ENCODE assay signal across 24 cellular contexts in the genomic region with DNA sequence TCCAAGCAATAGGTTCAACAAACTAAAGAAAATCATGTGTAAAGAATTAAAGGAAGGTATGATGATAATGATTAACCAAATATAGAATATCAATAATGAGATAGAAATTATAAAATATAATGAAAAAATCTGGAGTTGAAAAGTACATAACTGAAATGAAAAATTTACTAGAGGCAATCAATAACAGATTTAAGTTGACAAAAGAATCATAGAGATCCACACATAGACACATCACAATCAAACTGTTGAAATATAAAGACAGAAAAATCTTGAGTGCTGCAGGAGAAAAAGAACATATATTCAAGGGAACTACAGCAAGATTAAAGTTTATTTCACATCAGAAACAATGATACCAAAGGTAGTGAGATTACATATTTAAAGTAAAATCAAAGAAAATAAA.
DNase-seq lines count a peak whose midpoint lies in the region; ATAC-seq, FAIRE-seq and TF ChIP-seq lines count a peak whose summit lies in the region.
"Had no signal": no experiment of that assay in that cellular context is flagged by ENCODE, and none has a peak within 500 bp of the region (broad histone marks: within the 10 kb centered on the region; RNA-seq: fewer than 3 reads in every experiment).

No MANE protein-coding gene starts in this region.

- POLR2A ChIA-PET in HEK293 (lab: Yijun Ruan, JAX) = no interaction called here

- DNase-seq in left lobe of liver (ENCODE audit: low spot score) (no peak), HPDE6-E6E7 (ENCODE audit: extremely low spot score) (no peak)
- DNase-seq: AML-193; CD4-positive, alpha-beta memory T cell; CD4-positive, CD25-positive, alpha-beta regulatory T cell; CD8-positive, alpha-beta memory T cell; COR-L47; DMS 273 treated with DMSO at 0.1 percent for 48 hours; DMS153; DMS53; DMS79; DND-41; EL; GDM1 had no signal

- no peak for TF ChIP-seq CTCF in HEK293 (tag by site-specific recombination; IDR thresholded peaks at IDR 0.05)

- H3K36me3 ChIP-seq in HEK293 (ENCODE audit: control insufficient read depth in 2 of 2, insufficient read depth in 1 of 2, low read length in 2 of 2) = no peaks in the 10 kb centered on the region

- H3K27ac ChIP-seq in HEK293 (ENCODE audit: extremely low read depth, low read depth, low read length) = no peak overlapping the region
- H3K27ac ChIP-seq: 22Rv1; A549; BLaER1 treated with 17β-estradiol and CSF1 and Interleukin-3, amounts not matched to agents 10 nM and 100 nM; C4-2B had no signal

- no peak overlapping the region for H3K4me3 ChIP-seq in HEK293 (ENCODE audit: low read depth, low read length)
- H3K4me3 ChIP-seq: A549; BLaER1 treated with 17β-estradiol and CSF1 and Interleukin-3, amounts not matched to agents 10 nM and 100 nM; GM12878 had no signal

- H3K9me3 ChIP-seq in HEK293 (ENCODE audit: control insufficient read depth, insufficient read depth, low read depth, low read length) = no peaks in the 10 kb centered on the region
- H3K9me3 ChIP-seq: A549 had no signal

- CTCF ChIA-PET in HEK293 (lab: Yijun Ruan, JAX) = no interaction called here

- no peak for ATAC-seq in left lobe of liver
- ATAC-seq: A549, GM12878 had no signal

- FAIRE-seq in TTC549 (lab: Jason Lieb, UNC) (peak; percentile 73), endometrium (lab: Jason Lieb, UNC) (peak; percentile 50)
- FAIRE-seq: A549, GM12878, GM12892, GM18507 had no signal

- no peaks in the 10 kb centered on the region for H3K4me1 ChIP-seq in HEK293 (ENCODE audit: control insufficient read depth, insufficient read depth, low read length)
- H3K4me1 ChIP-seq: A549 had no signal

TF ChIP-seq in HEK293, 187 proteins besides CTCF, POLR2A, EP300 and RAD21:
- TF ChIP-seq HOXD13 (CRISPR knock-in tag; IDR thresholded peaks at IDR 0.05; ENCODE audit: borderline replicate concordance) (no peak), SETDB1 (IDR thresholded peaks at IDR 0.05; ENCODE audit: insufficient read length, low read length) (peak; percentile 60)
